1 cellular context compared by ENCODE assay signal in genomic region chr9:16336833-16337232, GRCh38.
TF ChIP-seq lines count a peak whose summit lies in the region.

No MANE protein-coding gene starts in this region.

TF ChIP-seq in HCT116, 20 proteins besides CTCF, POLR2A, EP300 and RAD21:
- no peak for TF ChIP-seq EZH2 (IDR thresholded peaks at IDR 0.05)
- no peak for TF ChIP-seq ZBTB33 (IDR thresholded peaks at IDR 0.05; ENCODE audit: extremely low read depth, insufficient replicate concordance, low read length)
- no peak for TF ChIP-seq EGR1 (IDR thresholded peaks at IDR 0.05; ENCODE audit: low read depth)
